Comparison of ENCODE assay signal across 33 cellular contexts in genomic region chr3:190970560-190970959, GRCh38.
"Had no signal": no experiment of that assay in that cellular context is flagged by ENCODE, and none has a peak within 500 bp of the region (broad histone marks: within the 10 kb centered on the region; RNA-seq: fewer than 3 reads in every experiment).

No MANE protein-coding gene starts in this region.

- H3K9me3 ChIP-seq: adrenal gland, body of pancreas, breast epithelium had no signal

- H3K4me3 ChIP-seq: adrenal gland, body of pancreas, breast epithelium had no signal

- DNase-seq: activated CD4-positive, alpha-beta memory T cell treated with anti-CD3 and anti-CD28 coated beads, Interleukin-2, amount 10 ng/mL, durations not matched to agents 7 days and 5 days; activated CD4-positive, alpha-beta T cell treated with anti-CD3 and anti-CD28 coated beads for 1 hour; activated CD4-positive, alpha-beta T cell treated with anti-CD3 and anti-CD28 coated beads for 36 hours; activated CD4-positive, alpha-beta T cell treated with anti-CD3 and anti-CD28 coated beads for 48 hours; activated CD4-positive, alpha-beta T cell treated with anti-CD3 and anti-CD28 coated beads, Interleukin-2, amount 10 ng/mL, durations not matched to agents 7 days and 5 days; activated CD4-positive, alpha-beta T cell treated with anti-CD3 and anti-CD28 coated beads, Interleukin-2, amount 50 U/mL, for 48 hours; activated CD4-positive, CD25-positive, alpha-beta regulatory T cell; activated CD8-positive, alpha-beta memory T cell treated with anti-CD3 and anti-CD28 coated beads for 24 hours; activated CD8-positive, alpha-beta memory T cell treated with anti-CD3 and anti-CD28 coated beads, Interleukin-2, amount 10 ng/mL, durations not matched to agents 7 days and 5 days; activated CD8-positive, alpha-beta T cell treated with anti-CD3 and anti-CD28 coated beads, Interleukin-2, amount 10 ng/mL, durations not matched to agents 7 days and 5 days; activated effector memory CD4-positive, alpha-beta T cell treated with anti-CD3 and anti-CD28 coated beads, Interleukin-2, amount 50 U/mL, for 16 hours; activated gamma-delta T cell treated with Interleukin-2 at 50 U/mL for 16 hours; activated naive CD4-positive, alpha-beta T cell; activated naive CD4-positive, alpha-beta T cell treated with anti-CD3 and anti-CD28 coated beads for 36 hours; activated naive CD4-positive, alpha-beta T cell treated with anti-CD3 and anti-CD28 coated beads, Interleukin-2, amount 50 U/mL, for 16 hours; activated naive CD8-positive, alpha-beta T cell treated with anti-CD3 and anti-CD28 coated beads for 36 hours; activated T-cell treated with anti-CD3 and anti-CD28 coated beads for 4 hours; activated T-cell treated with anti-CD3 and anti-CD28 coated beads, Interleukin-2, amount 50 U/mL, for 1 hour; activated T-cell treated with anti-CD3 and anti-CD28 coated beads, Interleukin-2, amount 50 U/mL, for 4 hours; activated T-cell treated with anti-CD3 and anti-CD28 coated beads, Interleukin-2, amount 50 U/mL, for 72 hours; adrenal gland; amniotic stem cell; aorta; body of pancreas; brain microvascular endothelial cell; central memory CD4-positive, alpha-beta T cell; T-helper 2 cell; T-helper 9 cell had no signal

- H3K4me1 ChIP-seq: adrenal gland, body of pancreas, breast epithelium had no signal

- H3K27me3 ChIP-seq: adrenal gland, body of pancreas, brain microvascular endothelial cell, breast epithelium had no signal

- ATAC-seq: activated CD4-positive, alpha-beta T cell treated with anti-CD3 and anti-CD28 coated beads for 36 hours; activated CD4-positive, CD25-positive, alpha-beta regulatory T cell treated with anti-CD3 and anti-CD28 coated beads, Interleukin-2, amount 50 U/mL, for 24 hours; activated CD8-positive, alpha-beta memory T cell treated with anti-CD3 and anti-CD28 coated beads, Interleukin-2, amount 10 ng/mL, durations not matched to agents 7 days and 5 days; activated CD8-positive, alpha-beta T cell treated with anti-CD3 and anti-CD28 coated beads, Interleukin-2, amount 10 ng/mL, durations not matched to agents 7 days and 5 days; activated T-cell treated with anti-CD3 and anti-CD28 coated beads, Interleukin-2, amount 50 U/mL, for 4 hours; activated T-helper 17 cell treated with anti-CD3 and anti-CD28 coated beads, Interleukin-2, amount 50 U/mL, for 72 hours; body of pancreas; WTC11 had no signal

- H3K36me3 ChIP-seq: adrenal gland, brain microvascular endothelial cell, breast epithelium had no signal

- H3K27ac ChIP-seq: adrenal gland, body of pancreas, brain microvascular endothelial cell, breast epithelium, VCaP had no signal
